In the genomic region with DNA sequence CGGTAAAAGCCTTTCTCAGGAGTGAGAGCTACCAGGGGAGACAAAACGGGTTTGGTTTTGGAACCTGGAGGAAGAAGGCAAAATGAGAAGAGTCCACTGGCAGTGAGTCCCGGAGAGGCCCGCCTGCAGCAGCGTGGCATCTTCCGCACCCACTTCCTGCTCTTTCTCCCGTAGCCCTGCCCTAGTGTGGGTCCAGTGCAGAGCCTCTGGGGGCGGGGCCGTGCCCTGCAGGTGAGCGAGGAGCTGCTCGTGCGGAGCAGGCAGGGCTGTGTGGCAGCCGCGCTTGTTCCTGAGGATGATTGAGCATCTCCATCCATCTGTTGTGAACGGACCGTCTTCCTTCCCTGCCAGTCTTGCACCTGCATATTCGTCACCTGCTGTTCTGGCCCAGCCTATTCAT, we compare ENCODE assay signal across 1 cellular context.
TF ChIP-seq lines count a peak whose summit lies in the region.

No MANE protein-coding gene starts in this region.

TF ChIP-seq in H1, 55 proteins besides CTCF, POLR2A, EP300 and RAD21:
- TF ChIP-seq FOSL1 (IDR thresholded peaks at IDR 0.05; ENCODE audit: insufficient read depth, low read depth, low read length) (no peak), TAF1 (IDR thresholded peaks at IDR 0.05; ENCODE audit: low read depth, low read length) (no peak), RFX5 (IDR thresholded peaks at IDR 0.05; ENCODE audit: borderline replicate concordance, low read depth, low read length) (no peak), TEAD4 (IDR thresholded peaks at IDR 0.05; ENCODE audit: low read depth, low read length) (no peak), JUN (IDR thresholded peaks at IDR 0.05; ENCODE audit: low read depth, low read length) (no peak), SIX5 (IDR thresholded peaks at IDR 0.05; ENCODE audit: low read depth, low read length) (no peak), GABPA (IDR thresholded peaks at IDR 0.05; ENCODE audit: borderline replicate concordance, insufficient read depth, low read length) (no peak), SRF (IDR thresholded peaks at IDR 0.05; ENCODE audit: low read depth, low read length) (no peak), TBP (IDR thresholded peaks at IDR 0.05; ENCODE audit: low read depth, low read length) (no peak), CBX8 (IDR thresholded peaks at IDR 0.05; ENCODE audit: borderline replicate concordance, low read depth, low read length) (no peak), ZNF274 (IDR thresholded peaks at IDR 0.05; ENCODE audit: borderline replicate concordance, extremely low read depth, low read length) (no peak), KDM5A (IDR thresholded peaks at IDR 0.05; ENCODE audit: low read length) (no peak), BACH1 (IDR thresholded peaks at IDR 0.05; ENCODE audit: low read length) (no peak), ASH2L (IDR thresholded peaks at IDR 0.05; ENCODE audit: low read length) (no peak), CHD2 (IDR thresholded peaks at IDR 0.05; ENCODE audit: low read length) (no peak)
- TF ChIP-seq, protein P1, sequence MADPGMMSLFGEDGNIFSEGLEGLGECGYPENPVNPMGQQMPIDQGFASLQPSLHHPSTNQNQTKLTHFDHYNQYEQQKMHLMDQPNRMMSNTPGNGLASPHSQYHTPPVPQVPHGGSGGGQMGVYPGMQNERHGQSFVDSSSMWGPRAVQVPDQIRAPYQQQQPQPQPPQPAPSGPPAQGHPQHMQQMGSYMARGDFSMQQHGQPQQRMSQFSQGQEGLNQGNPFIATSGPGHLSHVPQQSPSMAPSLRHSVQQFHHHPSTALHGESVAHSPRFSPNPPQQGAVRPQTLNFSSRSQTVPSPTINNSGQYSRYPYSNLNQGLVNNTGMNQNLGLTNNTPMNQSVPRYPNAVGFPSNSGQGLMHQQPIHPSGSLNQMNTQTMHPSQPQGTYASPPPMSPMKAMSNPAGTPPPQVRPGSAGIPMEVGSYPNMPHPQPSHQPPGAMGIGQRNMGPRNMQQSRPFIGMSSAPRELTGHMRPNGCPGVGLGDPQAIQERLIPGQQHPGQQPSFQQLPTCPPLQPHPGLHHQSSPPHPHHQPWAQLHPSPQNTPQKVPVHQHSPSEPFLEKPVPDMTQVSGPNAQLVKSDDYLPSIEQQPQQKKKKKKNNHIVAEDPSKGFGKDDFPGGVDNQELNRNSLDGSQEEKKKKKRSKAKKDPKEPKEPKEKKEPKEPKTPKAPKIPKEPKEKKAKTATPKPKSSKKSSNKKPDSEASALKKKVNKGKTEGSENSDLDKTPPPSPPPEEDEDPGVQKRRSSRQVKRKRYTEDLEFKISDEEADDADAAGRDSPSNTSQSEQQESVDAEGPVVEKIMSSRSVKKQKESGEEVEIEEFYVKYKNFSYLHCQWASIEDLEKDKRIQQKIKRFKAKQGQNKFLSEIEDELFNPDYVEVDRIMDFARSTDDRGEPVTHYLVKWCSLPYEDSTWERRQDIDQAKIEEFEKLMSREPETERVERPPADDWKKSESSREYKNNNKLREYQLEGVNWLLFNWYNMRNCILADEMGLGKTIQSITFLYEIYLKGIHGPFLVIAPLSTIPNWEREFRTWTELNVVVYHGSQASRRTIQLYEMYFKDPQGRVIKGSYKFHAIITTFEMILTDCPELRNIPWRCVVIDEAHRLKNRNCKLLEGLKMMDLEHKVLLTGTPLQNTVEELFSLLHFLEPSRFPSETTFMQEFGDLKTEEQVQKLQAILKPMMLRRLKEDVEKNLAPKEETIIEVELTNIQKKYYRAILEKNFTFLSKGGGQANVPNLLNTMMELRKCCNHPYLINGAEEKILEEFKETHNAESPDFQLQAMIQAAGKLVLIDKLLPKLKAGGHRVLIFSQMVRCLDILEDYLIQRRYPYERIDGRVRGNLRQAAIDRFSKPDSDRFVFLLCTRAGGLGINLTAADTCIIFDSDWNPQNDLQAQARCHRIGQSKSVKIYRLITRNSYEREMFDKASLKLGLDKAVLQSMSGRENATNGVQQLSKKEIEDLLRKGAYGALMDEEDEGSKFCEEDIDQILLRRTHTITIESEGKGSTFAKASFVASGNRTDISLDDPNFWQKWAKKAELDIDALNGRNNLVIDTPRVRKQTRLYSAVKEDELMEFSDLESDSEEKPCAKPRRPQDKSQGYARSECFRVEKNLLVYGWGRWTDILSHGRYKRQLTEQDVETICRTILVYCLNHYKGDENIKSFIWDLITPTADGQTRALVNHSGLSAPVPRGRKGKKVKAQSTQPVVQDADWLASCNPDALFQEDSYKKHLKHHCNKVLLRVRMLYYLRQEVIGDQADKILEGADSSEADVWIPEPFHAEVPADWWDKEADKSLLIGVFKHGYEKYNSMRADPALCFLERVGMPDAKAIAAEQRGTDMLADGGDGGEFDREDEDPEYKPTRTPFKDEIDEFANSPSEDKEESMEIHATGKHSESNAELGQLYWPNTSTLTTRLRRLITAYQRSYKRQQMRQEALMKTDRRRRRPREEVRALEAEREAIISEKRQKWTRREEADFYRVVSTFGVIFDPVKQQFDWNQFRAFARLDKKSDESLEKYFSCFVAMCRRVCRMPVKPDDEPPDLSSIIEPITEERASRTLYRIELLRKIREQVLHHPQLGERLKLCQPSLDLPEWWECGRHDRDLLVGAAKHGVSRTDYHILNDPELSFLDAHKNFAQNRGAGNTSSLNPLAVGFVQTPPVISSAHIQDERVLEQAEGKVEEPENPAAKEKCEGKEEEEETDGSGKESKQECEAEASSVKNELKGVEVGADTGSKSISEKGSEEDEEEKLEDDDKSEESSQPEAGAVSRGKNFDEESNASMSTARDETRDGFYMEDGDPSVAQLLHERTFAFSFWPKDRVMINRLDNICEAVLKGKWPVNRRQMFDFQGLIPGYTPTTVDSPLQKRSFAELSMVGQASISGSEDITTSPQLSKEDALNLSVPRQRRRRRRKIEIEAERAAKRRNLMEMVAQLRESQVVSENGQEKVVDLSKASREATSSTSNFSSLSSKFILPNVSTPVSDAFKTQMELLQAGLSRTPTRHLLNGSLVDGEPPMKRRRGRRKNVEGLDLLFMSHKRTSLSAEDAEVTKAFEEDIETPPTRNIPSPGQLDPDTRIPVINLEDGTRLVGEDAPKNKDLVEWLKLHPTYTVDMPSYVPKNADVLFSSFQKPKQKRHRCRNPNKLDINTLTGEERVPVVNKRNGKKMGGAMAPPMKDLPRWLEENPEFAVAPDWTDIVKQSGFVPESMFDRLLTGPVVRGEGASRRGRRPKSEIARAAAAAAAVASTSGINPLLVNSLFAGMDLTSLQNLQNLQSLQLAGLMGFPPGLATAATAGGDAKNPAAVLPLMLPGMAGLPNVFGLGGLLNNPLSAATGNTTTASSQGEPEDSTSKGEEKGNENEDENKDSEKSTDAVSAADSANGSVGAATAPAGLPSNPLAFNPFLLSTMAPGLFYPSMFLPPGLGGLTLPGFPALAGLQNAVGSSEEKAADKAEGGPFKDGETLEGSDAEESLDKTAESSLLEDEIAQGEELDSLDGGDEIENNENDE (IDR thresholded peaks at IDR 0.05; ENCODE audit: insufficient replicate concordance, low read length) = no peak
- TF ChIP-seq, protein P2, sequence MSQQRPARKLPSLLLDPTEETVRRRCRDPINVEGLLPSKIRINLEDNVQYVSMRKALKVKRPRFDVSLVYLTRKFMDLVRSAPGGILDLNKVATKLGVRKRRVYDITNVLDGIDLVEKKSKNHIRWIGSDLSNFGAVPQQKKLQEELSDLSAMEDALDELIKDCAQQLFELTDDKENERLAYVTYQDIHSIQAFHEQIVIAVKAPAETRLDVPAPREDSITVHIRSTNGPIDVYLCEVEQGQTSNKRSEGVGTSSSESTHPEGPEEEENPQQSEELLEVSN (IDR thresholded peaks at IDR 0.05) = no peak
- TF ChIP-seq, protein P3, sequence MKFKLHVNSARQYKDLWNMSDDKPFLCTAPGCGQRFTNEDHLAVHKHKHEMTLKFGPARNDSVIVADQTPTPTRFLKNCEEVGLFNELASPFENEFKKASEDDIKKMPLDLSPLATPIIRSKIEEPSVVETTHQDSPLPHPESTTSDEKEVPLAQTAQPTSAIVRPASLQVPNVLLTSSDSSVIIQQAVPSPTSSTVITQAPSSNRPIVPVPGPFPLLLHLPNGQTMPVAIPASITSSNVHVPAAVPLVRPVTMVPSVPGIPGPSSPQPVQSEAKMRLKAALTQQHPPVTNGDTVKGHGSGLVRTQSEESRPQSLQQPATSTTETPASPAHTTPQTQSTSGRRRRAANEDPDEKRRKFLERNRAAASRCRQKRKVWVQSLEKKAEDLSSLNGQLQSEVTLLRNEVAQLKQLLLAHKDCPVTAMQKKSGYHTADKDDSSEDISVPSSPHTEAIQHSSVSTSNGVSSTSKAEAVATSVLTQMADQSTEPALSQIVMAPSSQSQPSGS (IDR thresholded peaks at IDR 0.05; ENCODE audit: low read length) = no peak
TF ChIP-seq in H1: peak in this region for 0.
